11 cellular contexts compared by ENCODE assay signal in genomic region chr12:120474092-120474960, GRCh38. TPM values are rescaled to one million over a fixed set of nuclear protein-coding genes. Genes with fewer than 3 reads are reported as not detected.
DNase-seq lines count a peak whose midpoint lies in the region; ATAC-seq, FAIRE-seq and TF ChIP-seq lines count a peak whose summit lies in the region.
"Had no signal": no experiment of that assay in that cellular context is flagged by ENCODE, and none has a peak within 500 bp of the region (broad histone marks: within the 10 kb centered on the region; RNA-seq: fewer than 3 reads in every experiment).

No MANE protein-coding gene starts in this region.

- ATAC-seq in HG02588 (IDR thresholded peaks at IDR 0.05; ENCODE audit: unreplicated experiment) = no peak

- in situ Hi-C loops in Caki2 (cut with HindIII; ENCODE audit: low pct_unique_long_range_greater_than_20kb, low sequenced_read_pairs) = no loop called here

- DNase-seq in Caki2 (ENCODE audit: low read depth) (peak; percentile 86), MV-4-11 (lab: John Stamatoyannopoulos, UW) (peak; percentile 87), bronchial epithelial cell (ENCODE audit: low read depth) (peak; percentile 98), myocyte (ENCODE audit: low read depth) (peak; percentile 36), NCI-H2107 (lab: John Stamatoyannopoulos, UW) (no peak), NCI-H524 (lab: John Stamatoyannopoulos, UW) (no peak)
- DNase-seq in stimulated activated CD4-positive, alpha-beta T cell treated with anti-CD3 and anti-CD28 coated beads, Interleukin-15, amount 100 ng/mL, for 24 hours = no peak
- DNase-seq: NCI-H2171 treated with DMSO at 0.1 percent for 48 hours had no signal

- no peak for TF ChIP-seq CTCF in bronchial epithelial cell (IDR thresholded peaks at IDR 0.05; ENCODE audit: insufficient read depth, low read length, severe bottlenecking)

- H3K4me3 ChIP-seq in bronchial epithelial cell (ENCODE audit: low read depth, low read length) = no peak overlapping the region
- H3K4me3 ChIP-seq: tibial artery had no signal

- no peaks in the 10 kb centered on the region for H3K27me3 ChIP-seq in bronchial epithelial cell (ENCODE audit: control insufficient read depth, insufficient read depth, low read length)
- H3K27me3 ChIP-seq: neutrophil, tibial artery had no signal

- FAIRE-seq in bronchial epithelial cell (lab: Jason Lieb, UNC) = peak; percentile 52

- H3K36me3 ChIP-seq in bronchial epithelial cell (ENCODE audit: control insufficient read depth, insufficient read depth, low read length) = no peaks in the 10 kb centered on the region
- H3K36me3 ChIP-seq: neutrophil, tibial artery had no signal

RNA-seq across cellular contexts. Expression of gene SRSF9, which starts 4.8 kb away (rescaled TPM):
- 336 and 419 TPM in 2 replicates for total RNA-seq in Caki2 (2014; rRNA removed; shearing (Covaris generic); ENCODE audit: low replicate concordance)
- total RNA-seq in bronchial epithelial cell = 325 and 349 TPM in 2 replicates
- 56.6 and 61.6 TPM in 2 replicates for total RNA-seq in myocyte
- polyA plus RNA-seq in myocyte (2012) = 147 TPM

RNA-seq across cellular contexts. Expression of gene DYNLL1, which starts 21.6 kb away (rescaled TPM):
- total RNA-seq in Caki2 (2014; rRNA removed; shearing (Covaris generic); ENCODE audit: low replicate concordance) = 551 and 600 TPM in 2 replicates
- total RNA-seq in bronchial epithelial cell (268 and 325 TPM in 2 replicates), myocyte (329 and 397 TPM in 2 replicates)
- polyA plus RNA-seq in myocyte (2012) = 759 TPM

RNA-seq across cellular contexts. Expression of gene GATC, which starts 28.1 kb away (rescaled TPM):
- 24.9 and 36.8 TPM in 2 replicates for total RNA-seq in Caki2 (2014; rRNA removed; shearing (Covaris generic); ENCODE audit: low replicate concordance)
- total RNA-seq in bronchial epithelial cell = 15.1 and 21.6 TPM in 2 replicates
- total RNA-seq in myocyte = 12.3 and 13.8 TPM in 2 replicates
- polyA plus RNA-seq in myocyte (2012) = 10.0 TPM

RNA-seq across cellular contexts. Expression of gene TRIAP1, which starts 28.1 kb away (rescaled TPM):
- 75.7 and 92.8 TPM in 2 replicates for total RNA-seq in Caki2 (2014; rRNA removed; shearing (Covaris generic); ENCODE audit: low replicate concordance)
- total RNA-seq in bronchial epithelial cell = 40.5 and 45.2 TPM in 2 replicates
- 57.0 and 61.0 TPM in 2 replicates for total RNA-seq in myocyte
- polyA plus RNA-seq in myocyte (2012) = 59.6 TPM

RNA-seq across cellular contexts. Expression of gene COX6A1, which starts 36.4 kb away (rescaled TPM):
- 793 and 854 TPM in 2 replicates for total RNA-seq in Caki2 (2014; rRNA removed; shearing (Covaris generic); ENCODE audit: low replicate concordance)
- total RNA-seq in bronchial epithelial cell = 659 and 789 TPM in 2 replicates
- 281 and 325 TPM in 2 replicates for total RNA-seq in myocyte
- polyA plus RNA-seq in myocyte (2012) = 537 TPM

Comparison
In these comparisons a context has a peak if more than half of its experiments do, and no peak if none do; other contexts are left out.
1. DNase-seq: peak in Caki2 (single experiment), MV-4-11 (single experiment), bronchial epithelial cell (single experiment) and myocyte (single experiment); none in stimulated activated CD4-positive, alpha-beta T cell treated with anti-CD3 and anti-CD28 coated beads, Interleukin-15, amount 100 ng/mL, for 24 hours (single experiment), NCI-H2107 (single experiment) and NCI-H524 (0 of 2).